In genomic region chr10:103395754-103396066, GRCh38 we compare ENCODE assay signal across 1 cellular context.
TF ChIP-seq lines count a peak whose summit lies in the region.

No MANE protein-coding gene starts in this region.

TF ChIP-seq in H1, 55 proteins besides CTCF, POLR2A, EP300 and RAD21:
- TF ChIP-seq KDM4A (IDR thresholded peaks at IDR 0.05; ENCODE audit: low read depth, low read length, severe bottlenecking) (peak; percentile 2), CBX5 (IDR thresholded peaks at IDR 0.05; ENCODE audit: low read depth, low read length) (no peak)
TF ChIP-seq in H1: peak in this region for 1.
